11 cellular contexts compared by ENCODE assay signal in genomic region chr10:74683621-74684114, GRCh38.
DNase-seq lines count a peak whose midpoint lies in the region; ATAC-seq, FAIRE-seq and TF ChIP-seq lines count a peak whose summit lies in the region.
"Had no signal": no experiment of that assay in that cellular context is flagged by ENCODE, and none has a peak within 500 bp of the region (broad histone marks: within the 10 kb centered on the region; RNA-seq: fewer than 3 reads in every experiment).

No MANE protein-coding gene starts in this region.

- DNase-seq in GM12891 (ENCODE audit: insufficient read length, low spot score) (no peak), OCI-LY7 (ENCODE audit: low spot score) (no peak), right lobe of liver (no peak), T-helper 1 cell (no peak), anterior cingulate cortex (lab: John Stamatoyannopoulos, UW) (no peak)
- DNase-seq in activated CD4-positive, alpha-beta memory T cell treated with anti-CD3 and anti-CD28 coated beads, Interleukin-2, amount 10 ng/mL, durations not matched to agents 7 days and 5 days = no peak
- DNase-seq: activated naive CD4-positive, alpha-beta T cell treated with anti-CD3 and anti-CD28 coated beads for 36 hours; mesendoderm had no signal

- CTCF ChIA-PET in OCI-LY7 (lab: Charles Lee; ENCODE audit: unreplicated experiment) = interaction anchor here (0.5 kb wide), 1 partner anchor 142 kb away, joined by 14 read pairs; no protein-coding TSS in a partner anchor
- CTCF ChIA-PET in activated CD4-positive, alpha-beta memory T cell treated with anti-CD3 and anti-CD28 coated beads, Interleukin-2, amount 10 ng/mL, durations not matched to agents 7 days and 5 days (lab: Charles Lee) = no interaction called here

- intact Hi-C loops in OCI-LY7 (cut with micrococcal nuclease; ENCODE audit: unreplicated experiment) = no loop called here
- intact Hi-C loops in right lobe of liver (cut with DNase I) = no loop called here

- H3K27ac Mint-ChIP-seq in IgD-negative memory B cell = peak overlapping the region in 2 of 3 donors; percentile 27 to 31
- H3K27ac Mint-ChIP-seq in activated CD4-positive, alpha-beta memory T cell treated with anti-CD3 and anti-CD28 coated beads, Interleukin-2, amount 10 ng/mL, durations not matched to agents 7 days and 5 days = no peak overlapping the region
- H3K27ac Mint-ChIP-seq: activated naive CD4-positive, alpha-beta T cell treated with anti-CD3 and anti-CD28 coated beads for 36 hours; dendritic cell treated with granulocyte-macrophage colony-stimulating factor and Interleukin-4, amounts not matched to agents 40 ng/mL and 50 ng/mL, for 4 days had no signal

- H3K27me3 Mint-ChIP-seq in IgD-negative memory B cell = no peaks in the 10 kb centered on the region
- no peaks in the 10 kb centered on the region for H3K27me3 Mint-ChIP-seq in activated CD4-positive, alpha-beta memory T cell treated with anti-CD3 and anti-CD28 coated beads, Interleukin-2, amount 10 ng/mL, durations not matched to agents 7 days and 5 days
- H3K27me3 Mint-ChIP-seq: dendritic cell treated with granulocyte-macrophage colony-stimulating factor and Interleukin-4, amounts not matched to agents 40 ng/mL and 50 ng/mL, for 4 days had no signal

- no peak overlapping the region for H2AFZ ChIP-seq in OCI-LY7 (ENCODE audit: low read length)

- H4K20me1 ChIP-seq in OCI-LY7 (ENCODE audit: insufficient read depth, low read length) = no peaks in the 10 kb centered on the region

- POLR2A ChIA-PET in OCI-LY7 (lab: Charles Lee) = interaction anchor here (0.5 to 1.8 kb wide), 7 partner anchors 10 to 441 kb away, joined by 3 to 7 read pairs (median 3); no protein-coding TSS in a partner anchor
- POLR2A ChIA-PET in activated CD4-positive, alpha-beta memory T cell treated with anti-CD3 and anti-CD28 coated beads, Interleukin-2, amount 10 ng/mL, durations not matched to agents 7 days and 5 days (lab: Charles Lee) = interaction anchor here (1.3 kb wide), 1 partner anchor 97 kb away, joined by 3 read pairs; no protein-coding TSS in a partner anchor

- peak; percentile 32 to 85 (median 76) for ATAC-seq in right lobe of liver
- ATAC-seq: gastroesophageal sphincter had no signal

- peak; percentile 82 for FAIRE-seq in GM12891 (lab: Jason Lieb, UNC)

- TF ChIP-seq POLR2A in GM12891 (IDR thresholded peaks at IDR 0.05; ENCODE audit: low read depth, low read length) = no peak
- no peak for TF ChIP-seq POLR2A in right lobe of liver (IDR thresholded peaks at IDR 0.05)

- H3K27me3 ChIP-seq in right lobe of liver = no peaks in the 10 kb centered on the region
- H3K27me3 ChIP-seq: gastroesophageal sphincter had no signal

- no peaks in the 10 kb centered on the region for H3K9me2 ChIP-seq in OCI-LY7 (ENCODE audit: insufficient read depth, low read length)

- WGBS in right lobe of liver (ENCODE audit: insufficient coverage, low coverage, low lambda C conversion rate, missing lambda C conversion rate) = 24% methylated on average over 7 of the region's 7 CpGs

- H3K4me3 ChIP-seq in OCI-LY7 (ENCODE audit: low read depth, low read length, poor library complexity, severe bottlenecking) (no peak overlapping the region), right lobe of liver (no peak overlapping the region)
- H3K4me3 ChIP-seq: gastroesophageal sphincter had no signal

- peaks cover 19% of the 10 kb centered on the region for H3K36me3 Mint-ChIP-seq in IgD-negative memory B cell
- H3K36me3 Mint-ChIP-seq in activated CD4-positive, alpha-beta memory T cell treated with anti-CD3 and anti-CD28 coated beads, Interleukin-2, amount 10 ng/mL, durations not matched to agents 7 days and 5 days (ENCODE audit: low read depth) = peaks cover 9% of the 10 kb centered on the region

- no peak for TF ChIP-seq CTCF in OCI-LY7 (conservative IDR thresholded peaks at IDR 0.05; ENCODE audit: low read length)
- no peak for TF ChIP-seq CTCF in right lobe of liver (IDR thresholded peaks at IDR 0.05)

- no peak overlapping the region for H3K27ac ChIP-seq in OCI-LY7 (ENCODE audit: low read depth, low read length, poor library complexity, severe bottlenecking)
- H3K27ac ChIP-seq in right lobe of liver = peak overlapping the region in 1 of 3 donors; percentile 45
- H3K27ac ChIP-seq: gastroesophageal sphincter had no signal

- H3K4me1 Mint-ChIP-seq in IgD-negative memory B cell = peaks cover 10 to 16% (median 15%) of the 10 kb centered on the region in 3 donors
- H3K4me1 Mint-ChIP-seq in activated CD4-positive, alpha-beta memory T cell treated with anti-CD3 and anti-CD28 coated beads, Interleukin-2, amount 10 ng/mL, durations not matched to agents 7 days and 5 days = peaks cover 4% of the 10 kb centered on the region

- peak overlapping the region; percentile 10 for H3K4me2 ChIP-seq in OCI-LY7 (ENCODE audit: low read length)

- no peaks in the 10 kb centered on the region for H3K79me2 ChIP-seq in OCI-LY7 (ENCODE audit: insufficient read depth, low read depth, low read length)

- H3K9me3 Mint-ChIP-seq in IgD-negative memory B cell = no peaks in the 10 kb centered on the region
- no peaks in the 10 kb centered on the region for H3K9me3 Mint-ChIP-seq in activated CD4-positive, alpha-beta memory T cell treated with anti-CD3 and anti-CD28 coated beads, Interleukin-2, amount 10 ng/mL, durations not matched to agents 7 days and 5 days
- H3K9me3 Mint-ChIP-seq: activated naive CD4-positive, alpha-beta T cell treated with anti-CD3 and anti-CD28 coated beads for 36 hours; dendritic cell treated with granulocyte-macrophage colony-stimulating factor and Interleukin-4, amounts not matched to agents 40 ng/mL and 50 ng/mL, for 4 days had no signal

- H3K9me3 ChIP-seq in OCI-LY7 (ENCODE audit: low read length) (no peaks in the 10 kb centered on the region), right lobe of liver (no peaks in the 10 kb centered on the region)
- H3K9me3 ChIP-seq: gastroesophageal sphincter had no signal

- H3K4me1 ChIP-seq in OCI-LY7 (ENCODE audit: insufficient read depth, low read length, poor library complexity, severe bottlenecking) = peaks cover 14% of the 10 kb centered on the region
- H3K4me1 ChIP-seq in right lobe of liver = peaks cover 0 to 12% (median 0%) of the 10 kb centered on the region in 4 donors
- H3K4me1 ChIP-seq: gastroesophageal sphincter had no signal

- no TSS peak for BruUV-seq in OCI-LY7 (replicated peaks; lab: Mats Ljungman, UMichigan)

- H3K36me3 ChIP-seq in OCI-LY7 (ENCODE audit: insufficient read depth, low read length) (no peaks in the 10 kb centered on the region), right lobe of liver (no peaks in the 10 kb centered on the region)

- no peak overlapping the region for H3K4me3 Mint-ChIP-seq in IgD-negative memory B cell
- H3K4me3 Mint-ChIP-seq in activated CD4-positive, alpha-beta memory T cell treated with anti-CD3 and anti-CD28 coated beads, Interleukin-2, amount 10 ng/mL, durations not matched to agents 7 days and 5 days = no peak overlapping the region
- H3K4me3 Mint-ChIP-seq: activated naive CD4-positive, alpha-beta T cell treated with anti-CD3 and anti-CD28 coated beads for 36 hours; dendritic cell treated with granulocyte-macrophage colony-stimulating factor and Interleukin-4, amounts not matched to agents 40 ng/mL and 50 ng/mL, for 4 days had no signal

TF ChIP-seq in GM12891, 5 proteins besides CTCF, POLR2A, EP300 and RAD21:
- peak; percentile 64 for TF ChIP-seq SPI1 (IDR thresholded peaks at IDR 0.05; ENCODE audit: low read depth, low read length)
- TF ChIP-seq POU2F2 (IDR thresholded peaks at IDR 0.05; ENCODE audit: low read depth, low read length) = no peak
TF ChIP-seq in GM12891: peak in this region for 1.
